Comparison of ENCODE assay signal across 9 cellular contexts in the genomic region with DNA sequence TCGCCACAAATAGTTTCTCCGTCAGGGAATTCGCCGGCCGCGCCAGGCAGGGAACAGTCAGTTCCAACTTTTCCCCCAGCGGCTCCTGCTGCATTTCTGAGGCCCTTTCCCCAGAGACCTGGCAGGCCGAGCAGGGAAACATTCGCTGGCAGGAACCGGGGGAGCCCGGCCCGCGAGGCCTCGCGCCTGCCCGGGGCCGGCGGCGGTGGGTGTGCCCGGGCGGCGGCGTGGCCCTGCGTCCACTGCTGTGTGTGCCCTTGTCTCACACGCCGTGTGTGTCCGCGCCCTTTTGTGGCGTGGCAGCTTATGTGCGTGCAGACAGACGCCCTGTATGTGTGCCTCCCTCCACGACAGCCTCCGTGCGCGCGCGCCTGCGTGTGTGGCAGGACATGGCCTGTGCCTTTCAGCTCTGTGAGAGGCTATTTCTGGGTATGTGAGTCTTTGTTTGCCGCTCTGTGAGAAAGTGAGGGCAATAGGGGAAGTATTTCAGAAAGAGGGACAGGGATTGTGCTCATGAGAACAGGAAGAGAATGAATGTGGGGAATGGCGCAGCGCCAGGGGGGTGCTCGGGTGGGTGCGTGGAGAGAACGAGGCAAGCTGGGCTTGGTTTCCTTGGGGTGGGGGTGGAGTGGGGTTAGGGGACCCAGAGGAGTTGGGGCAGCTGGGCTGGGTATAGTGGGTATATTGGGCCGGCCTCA. TPM values are rescaled to one million over a fixed set of nuclear protein-coding genes. Genes with fewer than 3 reads are reported as not detected.
DNase-seq lines count a peak whose midpoint lies in the region; ATAC-seq, FAIRE-seq and TF ChIP-seq lines count a peak whose summit lies in the region.
"Had no signal": no experiment of that assay in that cellular context is flagged by ENCODE, and none has a peak within 500 bp of the region (broad histone marks: within the 10 kb centered on the region; RNA-seq: fewer than 3 reads in every experiment).

No MANE protein-coding gene starts in this region.

- DNase-seq in A172 (ENCODE audit: low spot score) (peak; percentile 25), GM12892 (ENCODE audit: insufficient read length) (no peak), T-cell (peak in 10 of 34 experiments; percentile 18 to 47 (median 36)), left lung (peak in 1 of 2 donors; percentile 90), SKM-1 treated with dmso at 0.1 percent for 144 hours (lab: John Stamatoyannopoulos, UW; ENCODE audit: unreplicated experiment) (no peak), DMS153 treated with DMSO at 0.1 percent for 48 hours (lab: John Stamatoyannopoulos, UW; ENCODE audit: unreplicated experiment) (no peak)
- peak; percentile 13 for DNase-seq in stimulated activated naive CD4-positive, alpha-beta T cell treated with Interleukin-2 at 50 U/mL for 16 hours (lab: John Stamatoyannopoulos, UW)

- H3K27me3 ChIP-seq in left lung: peaks cover 15 to 99% of the 10 kb centered on the region in 2 donors

- no peaks in the 10 kb centered on the region for H3K36me3 ChIP-seq in left lung

- POLR2A ChIA-PET in T-cell (lab: Charles Lee): no interaction called here

- TF ChIP-seq POLR2A in GM12892 (IDR thresholded peaks at IDR 0.05; ENCODE audit: low read depth, low read length): no peak

- peak overlapping the region; percentile 49 to 64 for H3K4me3 ChIP-seq in left lung

- H3K4me3 Mint-ChIP-seq in T-cell: peak overlapping the region; percentile 58 to 87 (median 70)
- peak overlapping the region; percentile 59 for H3K4me3 Mint-ChIP-seq in dendritic cell treated with granulocyte-macrophage colony-stimulating factor and Interleukin-4, amounts not matched to agents 40 ng/mL and 50 ng/mL, for 4 days

- peak; percentile 66 for FAIRE-seq in GM12892 (lab: Jason Lieb, UNC)
- FAIRE-seq: frontal cortex had no signal

- TF ChIP-seq CTCF in left lung (IDR thresholded peaks at IDR 0.05): no peak

- no peaks in the 10 kb centered on the region for H3K36me3 Mint-ChIP-seq in T-cell
- no peaks in the 10 kb centered on the region for H3K36me3 Mint-ChIP-seq in dendritic cell treated with granulocyte-macrophage colony-stimulating factor and Interleukin-4, amounts not matched to agents 40 ng/mL and 50 ng/mL, for 4 days (ENCODE audit: low read depth)

- H3K27me3 Mint-ChIP-seq in T-cell: peaks cover 36 to 58% of the 10 kb centered on the region in 2 donors
- H3K27me3 Mint-ChIP-seq in dendritic cell treated with granulocyte-macrophage colony-stimulating factor and Interleukin-4, amounts not matched to agents 40 ng/mL and 50 ng/mL, for 4 days: peaks cover 87% of the 10 kb centered on the region

- CTCF ChIA-PET in T-cell (lab: Charles Lee): no interaction called here

- H3K27ac ChIP-seq in left lung: peak overlapping the region; percentile 80 to 89

- H3K4me1 ChIP-seq in left lung: peaks cover 24 to 82% of the 10 kb centered on the region in 2 donors

- peaks cover 41 to 59% (median 47%) of the 10 kb centered on the region in 3 donors for H3K4me1 Mint-ChIP-seq in T-cell
- H3K4me1 Mint-ChIP-seq in dendritic cell treated with granulocyte-macrophage colony-stimulating factor and Interleukin-4, amounts not matched to agents 40 ng/mL and 50 ng/mL, for 4 days (ENCODE audit: low read depth): peaks cover 45% of the 10 kb centered on the region

- ATAC-seq in T-cell (replicated peaks in 1 of 4) (peak; percentile 13 to 30 (median 24)), left lung (peak; percentile 26)

- H3K9me3 Mint-ChIP-seq in T-cell: no peaks in the 10 kb centered on the region
- H3K9me3 Mint-ChIP-seq in dendritic cell treated with granulocyte-macrophage colony-stimulating factor and Interleukin-4, amounts not matched to agents 40 ng/mL and 50 ng/mL, for 4 days: no peaks in the 10 kb centered on the region

- intact Hi-C loops in dendritic cell treated with granulocyte-macrophage colony-stimulating factor and Interleukin-4, amounts not matched to agents 40 ng/mL and 50 ng/mL, for 4 days (cut with micrococcal nuclease): no loop called here
- intact Hi-C loops in left lung (cut with DNase I): loop anchor here in 1 of 2 donors (10.0 kb wide), 1 partner anchor 56 kb away; no protein-coding TSS in a partner anchor

- peak overlapping the region in 1 of 2 donors; percentile 50 for H3K27ac Mint-ChIP-seq in T-cell
- H3K27ac Mint-ChIP-seq in dendritic cell treated with granulocyte-macrophage colony-stimulating factor and Interleukin-4, amounts not matched to agents 40 ng/mL and 50 ng/mL, for 4 days: peak overlapping the region; percentile 45

- H3K9me3 ChIP-seq in left lung: no peaks in the 10 kb centered on the region

RNA-seq across cellular contexts. Expression of gene SMARCD3, which starts 0.7 kb away (rescaled TPM):
- 22.2 and 26.7 TPM in 2 replicates for total RNA-seq in A172 (2014; rRNA removed; shearing (Covaris generic))
- 2.2 TPM for polyA plus RNA-seq in GM12892 (2012; ENCODE audit: missing spikeins)
- total RNA-seq in T-cell (10 to 100 TPM in 2 of 5 donors, 1 to 10 TPM in 3; 6.3 to 28.5 (median 9.1) TPM), left lung (10 to 100 TPM; 45.5 to 49.4 TPM)

RNA-seq across cellular contexts. Expression of gene CHPF2, which starts 16.9 kb away (rescaled TPM):
- total RNA-seq in A172 (2014; rRNA removed; shearing (Covaris generic)): 36.5 and 37.8 TPM in 2 replicates
- polyA plus RNA-seq in GM12892 (2012; ENCODE audit: missing spikeins): 7.5 TPM
- total RNA-seq in T-cell (10 to 100 TPM; 34.2 to 66.1 (median 64.1) TPM), left lung (10 to 100 TPM; 44.0 to 53.8 TPM)

RNA-seq across cellular contexts. Expression of gene ABCF2, which starts 22.2 kb away (rescaled TPM):
- 55.6 and 65.6 TPM in 2 replicates for total RNA-seq in A172 (2014; rRNA removed; shearing (Covaris generic))
- polyA plus RNA-seq in GM12892 (2012; ENCODE audit: missing spikeins): 27.1 TPM
- total RNA-seq in T-cell (10 to 100 TPM; 22.9 to 39.7 (median 38.8) TPM), left lung (10 to 100 TPM; 27.1 to 40.6 TPM)

RNA-seq across cellular contexts. Expression of gene H2BK1, which starts 38.9 kb away (rescaled TPM):
- total RNA-seq in A172 (2014; rRNA removed; shearing (Covaris generic)): not detected in 2 replicates
- polyA plus RNA-seq in GM12892 (2012; ENCODE audit: missing spikeins): not detected
- 1 to 10 TPM; 3.1 to 7.7 (median 5.1) TPM for total RNA-seq in T-cell
- total RNA-seq in left lung: not detected
- total RNA-seq: frontal cortex had no signal

Comparison
In these comparisons a context has a peak if more than half of its experiments do, and no peak if none do; other contexts are left out.
1. DNase-seq: peak in A172 (single experiment) and stimulated activated naive CD4-positive, alpha-beta T cell treated with Interleukin-2 at 50 U/mL for 16 hours (single experiment); none in GM12892 (single experiment), SKM-1 treated with dmso at 0.1 percent for 144 hours (single experiment) and DMS153 treated with DMSO at 0.1 percent for 48 hours (single experiment).